ENCODE assay signal across 16 cellular contexts in the genomic region with DNA sequence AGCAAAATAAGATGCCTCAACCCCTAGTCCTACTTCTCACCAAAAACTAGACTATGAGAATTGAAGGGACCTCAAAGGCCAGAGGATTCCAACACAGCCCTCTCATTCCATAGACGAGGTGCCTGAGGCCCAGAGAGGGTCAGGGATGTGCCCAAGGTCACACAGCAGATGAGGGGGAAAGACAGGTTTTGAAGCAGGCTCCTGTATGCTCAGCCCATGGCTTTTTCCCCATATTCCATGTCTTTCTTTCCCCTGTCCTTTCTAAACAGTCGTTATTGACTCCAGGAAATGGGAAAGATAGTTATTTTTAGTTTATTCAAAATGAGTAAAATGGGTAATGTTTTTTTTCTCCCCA.
"Had no signal": no experiment of that assay in that cellular context is flagged by ENCODE, and none has a peak within 500 bp of the region (broad histone marks: within the 10 kb centered on the region; RNA-seq: fewer than 3 reads in every experiment).

No MANE protein-coding gene starts in this region.

- H3K27ac ChIP-seq: cardiac muscle cell, neural progenitor cell, SJSA1, upper lobe of right lung, WERI-Rb-1 had no signal

- H3K27me3 ChIP-seq: body of pancreas, cardiac muscle cell, esophagus squamous epithelium, neural progenitor cell, SJSA1, upper lobe of right lung had no signal

- ATAC-seq: body of pancreas; naive thymus-derived CD8-positive, alpha-beta T cell; stimulated activated memory B cell treated with anti-CD40 and anti-IgM and Interleukin-4, amounts not matched to agents 10 μg/mL and 1 μg/mL and 100 μg/mL, for 72 hours; upper lobe of right lung had no signal

- H3K36me3 Mint-ChIP-seq: activated naive CD4-positive, alpha-beta T cell treated with anti-CD3 and anti-CD28 coated beads, Interleukin-2, amount 10 ng/mL, durations not matched to agents 7 days and 5 days; mesothelial cell of epicardium; naive thymus-derived CD8-positive, alpha-beta T cell; neural progenitor cell; stimulated activated memory B cell treated with anti-CD40 and anti-IgM and Interleukin-4, amounts not matched to agents 10 μg/mL and 1 μg/mL and 100 μg/mL, for 72 hours had no signal

- H3K36me3 ChIP-seq: cardiac muscle cell, esophagus squamous epithelium, neural progenitor cell, SJSA1, upper lobe of right lung, WERI-Rb-1 had no signal

- H3K4me1 ChIP-seq: neural progenitor cell had no signal

- H3K4me1 Mint-ChIP-seq: activated naive CD4-positive, alpha-beta T cell treated with anti-CD3 and anti-CD28 coated beads, Interleukin-2, amount 10 ng/mL, durations not matched to agents 7 days and 5 days; naive thymus-derived CD8-positive, alpha-beta T cell; stimulated activated memory B cell treated with anti-CD40 and anti-IgM and Interleukin-4, amounts not matched to agents 10 μg/mL and 1 μg/mL and 100 μg/mL, for 72 hours had no signal

- H3K9me3 Mint-ChIP-seq: activated naive CD4-positive, alpha-beta T cell treated with anti-CD3 and anti-CD28 coated beads, Interleukin-2, amount 10 ng/mL, durations not matched to agents 7 days and 5 days; mesothelial cell of epicardium; naive thymus-derived CD8-positive, alpha-beta T cell; neural progenitor cell; stimulated activated memory B cell treated with anti-CD40 and anti-IgM and Interleukin-4, amounts not matched to agents 10 μg/mL and 1 μg/mL and 100 μg/mL, for 72 hours had no signal

- DNase-seq: activated CD4-positive, CD25-positive, alpha-beta regulatory T cell treated with anti-CD3 and anti-CD28 coated beads, Interleukin-2, amount 50 U/mL, for 72 hours; activated effector memory CD4-positive, alpha-beta T cell treated with Interleukin-2 at 50 U/mL for 16 hours; activated naive CD4-positive, alpha-beta T cell treated with anti-CD3 and anti-CD28 coated beads, Interleukin-2, amount 10 ng/mL, durations not matched to agents 7 days and 5 days; anterior cingulate cortex; body of pancreas; esophagus squamous epithelium; naive thymus-derived CD8-positive, alpha-beta T cell; T-helper 1 cell; upper lobe of right lung; WERI-Rb-1 had no signal

- H3K9me3 ChIP-seq: body of pancreas, esophagus squamous epithelium, SJSA1, upper lobe of right lung had no signal

- H3K27ac Mint-ChIP-seq: activated naive CD4-positive, alpha-beta T cell treated with anti-CD3 and anti-CD28 coated beads, Interleukin-2, amount 10 ng/mL, durations not matched to agents 7 days and 5 days; mesothelial cell of epicardium; naive thymus-derived CD8-positive, alpha-beta T cell; neural progenitor cell; progenitor cell of endocrine pancreas; stimulated activated memory B cell treated with anti-CD40 and anti-IgM and Interleukin-4, amounts not matched to agents 10 μg/mL and 1 μg/mL and 100 μg/mL, for 72 hours had no signal

- H3K4me3 ChIP-seq: body of pancreas, cardiac muscle cell, esophagus squamous epithelium, neural progenitor cell, SJSA1, upper lobe of right lung had no signal

- H3K4me3 Mint-ChIP-seq: activated naive CD4-positive, alpha-beta T cell treated with anti-CD3 and anti-CD28 coated beads, Interleukin-2, amount 10 ng/mL, durations not matched to agents 7 days and 5 days; mesothelial cell of epicardium; naive thymus-derived CD8-positive, alpha-beta T cell; neural progenitor cell; stimulated activated memory B cell treated with anti-CD40 and anti-IgM and Interleukin-4, amounts not matched to agents 10 μg/mL and 1 μg/mL and 100 μg/mL, for 72 hours had no signal
